7 cellular contexts compared by ENCODE assay signal in genomic region chr17:82774456-82774855, GRCh38. TPM values are rescaled to one million over a fixed set of nuclear protein-coding genes. Genes with fewer than 3 reads are reported as not detected.
A peak's percentile ranks its signal among the peaks of the same experiment; 100 is the strongest.
DNase-seq lines count a peak whose midpoint lies in the region; ATAC-seq, FAIRE-seq and TF ChIP-seq lines count a peak whose summit lies in the region.
"Not testable (repeated sequence)": the region's sequence is repeated elsewhere in the genome, so short reads cannot be mapped to it uniquely, and the experiment has no call there.

No MANE protein-coding gene starts in this region.

- H3K4me1 Mint-ChIP-seq in activated naive CD8-positive, alpha-beta T cell treated with anti-CD3 and anti-CD28 coated beads, Interleukin-2, amount 10 ng/mL, durations not matched to agents 7 days and 5 days, result peaks cover 19% of the 10 kb centered on the region

- FAIRE-seq in keratinocyte (lab: Jason Lieb, UNC), result not testable (repeated sequence)

- not testable (repeated sequence) for TF ChIP-seq CTCF in OCI-LY1 (IDR thresholded peaks at IDR 0.05; ENCODE audit: low read length); keratinocyte (optimal IDR thresholded peaks at IDR 0.05 in 1 of 3, IDR thresholded peaks at IDR 0.05 in 1 of 3, conservative IDR thresholded peaks at IDR 0.05 in 1 of 3; ENCODE audit: extremely low read depth in 1 of 3, insufficient read depth in 2 of 3, low read length in 3 of 3)

- POLR2A ChIA-PET in activated naive CD8-positive, alpha-beta T cell treated with anti-CD3 and anti-CD28 coated beads, Interleukin-2, amount 10 ng/mL, durations not matched to agents 7 days and 5 days (lab: Charles Lee), result interaction anchor here (1.1 kb wide), 1 partner anchor 19 kb away, joined by 3 read pairs; no protein-coding TSS in a partner anchor

- peaks cover 14% of the 10 kb centered on the region for H3K36me3 Mint-ChIP-seq in activated naive CD8-positive, alpha-beta T cell treated with anti-CD3 and anti-CD28 coated beads, Interleukin-2, amount 10 ng/mL, durations not matched to agents 7 days and 5 days

- H3K9me3 Mint-ChIP-seq in activated naive CD8-positive, alpha-beta T cell treated with anti-CD3 and anti-CD28 coated beads, Interleukin-2, amount 10 ng/mL, durations not matched to agents 7 days and 5 days, result not testable (repeated sequence)

- not testable (repeated sequence) for H3K79me2 ChIP-seq in OCI-LY1 (ENCODE audit: insufficient read depth, low read length); keratinocyte (ENCODE audit: control insufficient read depth, insufficient read depth, low read length)

- H3K27ac ChIP-seq in BLaER1 treated with 17β-estradiol and CSF1 and Interleukin-3, amounts not matched to agents 10 nM and 100 nM, result peak overlapping the region in 2 of 11 experiments; percentile 27 to 41; a peak in 2 of 22 replicates
- not testable (repeated sequence) for H3K27ac ChIP-seq in OCI-LY1 (ENCODE audit: low read depth, low read length, poor library complexity, severe bottlenecking); duodenal mucosa (ENCODE audit: low read depth, low read length); keratinocyte (ENCODE audit: control insufficient read depth, insufficient read depth, low read length); rectal smooth muscle tissue (ENCODE audit: low read depth, low read length)

- H3K4me3 Mint-ChIP-seq in activated naive CD8-positive, alpha-beta T cell treated with anti-CD3 and anti-CD28 coated beads, Interleukin-2, amount 10 ng/mL, durations not matched to agents 7 days and 5 days, result peak overlapping the region; percentile 68

- H4K20me1 ChIP-seq in BLaER1 treated with 17β-estradiol and CSF1 and Interleukin-3, amounts not matched to agents 10 nM and 100 nM, result peaks cover 0 to 66% (median 40%) of the 10 kb centered on the region in 11 experiments; a peak in 19 of 22 replicates
- not testable (repeated sequence) for H4K20me1 ChIP-seq in OCI-LY1 (ENCODE audit: insufficient read depth, low read length); keratinocyte (ENCODE audit: control insufficient read depth, extremely low read depth, insufficient read depth, low read length)

- H2AFZ ChIP-seq in OCI-LY1 (ENCODE audit: low read length); keratinocyte (ENCODE audit: control insufficient read depth, low read length): not testable (repeated sequence)

- not testable (repeated sequence) for H3K27me3 Mint-ChIP-seq in activated naive CD8-positive, alpha-beta T cell treated with anti-CD3 and anti-CD28 coated beads, Interleukin-2, amount 10 ng/mL, durations not matched to agents 7 days and 5 days

- not testable (repeated sequence) for H3K9me2 ChIP-seq in OCI-LY1 (ENCODE audit: low read depth, low read length)

- H3F3A ChIP-seq in OCI-LY1 (ENCODE audit: insufficient read depth, low read length), result not testable (repeated sequence)

- peaks cover 31 to 69% (median 54%) of the 10 kb centered on the region in 10 experiments for H3K4me1 ChIP-seq in BLaER1 treated with 17β-estradiol and CSF1 and Interleukin-3, amounts not matched to agents 10 nM and 100 nM
- H3K4me1 ChIP-seq in OCI-LY1 (ENCODE audit: insufficient read depth, low read length, severe bottlenecking), result peaks cover 22% of the 10 kb centered on the region
- not testable (repeated sequence) for H3K4me1 ChIP-seq in duodenal mucosa (ENCODE audit: control insufficient read depth in 1 of 2, insufficient read depth in 2 of 2, low read length in 2 of 2); keratinocyte (ENCODE audit: control insufficient read depth, extremely low read depth, insufficient read depth, low read length); rectal smooth muscle tissue (ENCODE audit: control insufficient read depth, insufficient read depth, low read length)
- peaks cover 31% of the 10 kb centered on the region for H3K4me1 ChIP-seq in mucosa of stomach (ENCODE audit: control insufficient read depth, insufficient read depth, low read length)

- dilution Hi-C loops in keratinocyte (cut with MboI; ENCODE audit: extremely low pct_ligation_motif_present, low sequenced_read_pairs), result not testable (repeated sequence)

- H3K27ac Mint-ChIP-seq in activated naive CD8-positive, alpha-beta T cell treated with anti-CD3 and anti-CD28 coated beads, Interleukin-2, amount 10 ng/mL, durations not matched to agents 7 days and 5 days, result not testable (repeated sequence)

- H3K4me2 ChIP-seq in BLaER1 treated with 17β-estradiol and CSF1 and Interleukin-3, amounts not matched to agents 10 nM and 100 nM, result peak overlapping the region; percentile 76 to 99 (median 93)
- H3K4me2 ChIP-seq in OCI-LY1 (ENCODE audit: low read length) (peak overlapping the region; percentile 39; the same call in 1 of the 2 replicates), keratinocyte (ENCODE audit: control insufficient read depth, extremely low read depth, insufficient read depth, low read depth, low read length) (peak overlapping the region; percentile 42)

- H3K36me3 ChIP-seq in BLaER1 treated with 17β-estradiol and CSF1 and Interleukin-3, amounts not matched to agents 10 nM and 100 nM, result peaks cover 25 to 43% (median 41%) of the 10 kb centered on the region in 11 experiments
- peaks cover 22% of the 10 kb centered on the region for H3K36me3 ChIP-seq in OCI-LY1 (ENCODE audit: insufficient read depth, low read length)
- peaks cover 0 to 19% of the 10 kb centered on the region in 2 donors for H3K36me3 ChIP-seq in duodenal mucosa (ENCODE audit: control insufficient read depth in 1 of 2, insufficient read depth in 2 of 2, low read length in 2 of 2)
- peaks cover 4 to 16% of the 10 kb centered on the region in 2 experiments for H3K36me3 ChIP-seq in keratinocyte (ENCODE audit: control insufficient read depth in 2 of 2, extremely low read depth in 1 of 2, insufficient read depth in 2 of 2, low read length in 2 of 2)
- H3K36me3 ChIP-seq in mucosa of stomach (ENCODE audit: control insufficient read depth, insufficient read depth, low read length); rectal smooth muscle tissue (ENCODE audit: control insufficient read depth, insufficient read depth, low read length): not testable (repeated sequence)

- peak overlapping the region in 1 of 10 experiments; percentile 50; a peak in 3 of 20 replicates for H3K4me3 ChIP-seq in BLaER1 treated with 17β-estradiol and CSF1 and Interleukin-3, amounts not matched to agents 10 nM and 100 nM
- not testable (repeated sequence) for H3K4me3 ChIP-seq in OCI-LY1 (ENCODE audit: low read depth, low read length, poor library complexity, severe bottlenecking); keratinocyte (ENCODE audit: control insufficient read depth in 2 of 3, extremely low read depth in 1 of 3, insufficient read depth in 2 of 3, low read depth in 1 of 3, low read length in 3 of 3); mucosa of stomach (ENCODE audit: low read length)
- H3K4me3 ChIP-seq in duodenal mucosa (ENCODE audit: low read depth in 1 of 2, low read length in 2 of 2) (peak overlapping the region; percentile 25 to 58), rectal smooth muscle tissue (ENCODE audit: low read length) (peak overlapping the region; percentile 10)

- peaks cover 0 to 13% (median 0%) of the 10 kb centered on the region in 11 experiments; a peak in 3 of 22 replicates for H3K27me3 ChIP-seq in BLaER1 treated with 17β-estradiol and CSF1 and Interleukin-3, amounts not matched to agents 10 nM and 100 nM
- H3K27me3 ChIP-seq in OCI-LY1 (ENCODE audit: insufficient read depth, low read length); duodenal mucosa (ENCODE audit: control insufficient read depth in 1 of 2, insufficient read depth in 2 of 2, low read length in 2 of 2); keratinocyte (ENCODE audit: control insufficient read depth, extremely low read depth, insufficient read depth, low read length); mucosa of stomach (ENCODE audit: control insufficient read depth, insufficient read depth, low read length); rectal smooth muscle tissue (ENCODE audit: control insufficient read depth, insufficient read depth, low read length): not testable (repeated sequence)

- peak overlapping the region in 2 of 11 experiments; percentile 39 to 42; a peak in 3 of 22 replicates for H3K9ac ChIP-seq in BLaER1 treated with 17β-estradiol and CSF1 and Interleukin-3, amounts not matched to agents 10 nM and 100 nM
- not testable (repeated sequence) for H3K9ac ChIP-seq in OCI-LY1 (ENCODE audit: low read length); keratinocyte (ENCODE audit: control insufficient read depth, extremely low read depth, insufficient read depth, low read length); rectal smooth muscle tissue (ENCODE audit: low read length)
- H3K9ac ChIP-seq in duodenal mucosa (ENCODE audit: low read depth in 1 of 2, low read length in 2 of 2), result peak overlapping the region in 1 of 2 donors; percentile 39
- H3K9ac ChIP-seq in mucosa of stomach (ENCODE audit: low read length), result peak overlapping the region; percentile 52

- H3K9me1 ChIP-seq in keratinocyte (ENCODE audit: control insufficient read depth, extremely low read depth, insufficient read depth, low read length), result not testable (repeated sequence)

- H3K9me3 ChIP-seq in BLaER1 treated with 17β-estradiol and CSF1 and Interleukin-3, amounts not matched to agents 10 nM and 100 nM (replicated peaks in 1 of 11); OCI-LY1 (ENCODE audit: low read length); duodenal mucosa (ENCODE audit: control insufficient read depth in 1 of 2, low read length in 2 of 2); keratinocyte (ENCODE audit: control insufficient read depth, low read depth, low read length); mucosa of stomach (ENCODE audit: control insufficient read depth, low read length): not testable (repeated sequence)

- DNase-seq in activated naive CD8-positive, alpha-beta T cell treated with anti-CD3 and anti-CD28 coated beads, Interleukin-2, amount 10 ng/mL, durations not matched to agents 7 days and 5 days; keratinocyte (ENCODE audit: low read depth, low spot score): not testable (repeated sequence)

- not testable (repeated sequence) for ATAC-seq in activated naive CD8-positive, alpha-beta T cell treated with anti-CD3 and anti-CD28 coated beads, Interleukin-2, amount 10 ng/mL, durations not matched to agents 7 days and 5 days (ENCODE audit: low read depth)

RNA-seq across cellular contexts. Expression of gene TBCD, which starts 22.6 kb away (rescaled TPM):
- total RNA-seq in activated naive CD8-positive, alpha-beta T cell treated with anti-CD3 and anti-CD28 coated beads, Interleukin-2, amount 10 ng/mL, durations not matched to agents 7 days and 5 days, result 100 to 1,000 TPM; 181 to 186 TPM
- polyA plus RNA-seq in keratinocyte, result 30.1 to 51.5 TPM (median 36.2 TPM) in 3 replicates
- 46.9 TPM for polyA plus RNA-seq in keratinocyte (2011; ENCODE audit: low read depth)
- polyA plus RNA-seq in keratinocyte (2011; cell fraction: cytosol; rRNA removed), result 27.0 and 48.2 TPM in 2 replicates
- 77.9 and 106 TPM in 2 replicates for polyA plus RNA-seq in keratinocyte (2011; cell fraction: nucleus; rRNA removed)
- polyA plus RNA-seq in keratinocyte (2012; ENCODE audit: low replicate concordance), result 49.2 and 75.3 TPM in 2 replicates
- 63.0 to 138 TPM (median 81.3 TPM) in 3 replicates for polyA minus RNA-seq in keratinocyte
- polyA minus RNA-seq in keratinocyte (2011; cell fraction: cytosol; rRNA and poly(A)+ RNA removed), result 59.3 TPM
- 47.8 and 67.7 TPM in 2 replicates for polyA minus RNA-seq in keratinocyte (2011; cell fraction: nucleus; rRNA and poly(A)+ RNA removed)

RNA-seq across cellular contexts. Expression of gene FN3K, which starts 39.0 kb away (rescaled TPM):
- total RNA-seq in activated naive CD8-positive, alpha-beta T cell treated with anti-CD3 and anti-CD28 coated beads, Interleukin-2, amount 10 ng/mL, durations not matched to agents 7 days and 5 days, result 1 to 10 TPM; 5.2 TPM
- polyA plus RNA-seq in keratinocyte, result 0.10 to 0.35 TPM (median 0.32 TPM) in 3 replicates
- 1.6 TPM for polyA plus RNA-seq in keratinocyte (2011; ENCODE audit: low read depth)
- polyA plus RNA-seq in keratinocyte (2011; cell fraction: cytosol; rRNA removed), result 0.13 and 0.34 TPM in 2 replicates
- 1.7 and 2.1 TPM in 2 replicates for polyA plus RNA-seq in keratinocyte (2011; cell fraction: nucleus; rRNA removed)
- 1.4 and 2.4 TPM in 2 replicates for polyA plus RNA-seq in keratinocyte (2012; ENCODE audit: low replicate concordance)
- polyA minus RNA-seq in keratinocyte, result 0.46 to 1.3 TPM in 2 of 3 replicates, not detected in the other
- 4.2 TPM for polyA minus RNA-seq in keratinocyte (2011; cell fraction: cytosol; rRNA and poly(A)+ RNA removed)
- 0.42 and 1.4 TPM in 2 replicates for polyA minus RNA-seq in keratinocyte (2011; cell fraction: nucleus; rRNA and poly(A)+ RNA removed)

RNA-seq across cellular contexts. Expression of gene FN3KRP, which starts 58.0 kb away (rescaled TPM):
- 10 to 100 TPM; 42.6 to 42.7 TPM for total RNA-seq in activated naive CD8-positive, alpha-beta T cell treated with anti-CD3 and anti-CD28 coated beads, Interleukin-2, amount 10 ng/mL, durations not matched to agents 7 days and 5 days
- 24.7 to 26.2 TPM (median 25.7 TPM) in 3 replicates for polyA plus RNA-seq in keratinocyte
- polyA plus RNA-seq in keratinocyte (2011; ENCODE audit: low read depth), result 15.1 TPM
- 22.7 and 26.4 TPM in 2 replicates for polyA plus RNA-seq in keratinocyte (2011; cell fraction: cytosol; rRNA removed)
- polyA plus RNA-seq in keratinocyte (2011; cell fraction: nucleus; rRNA removed), result 29.3 and 37.4 TPM in 2 replicates
- polyA plus RNA-seq in keratinocyte (2012; ENCODE audit: low replicate concordance), result 23.4 and 34.5 TPM in 2 replicates
- polyA minus RNA-seq in keratinocyte, result 13.1 to 16.4 TPM (median 15.0 TPM) in 3 replicates
- 18.8 TPM for polyA minus RNA-seq in keratinocyte (2011; cell fraction: cytosol; rRNA and poly(A)+ RNA removed)
- polyA minus RNA-seq in keratinocyte (2011; cell fraction: nucleus; rRNA and poly(A)+ RNA removed), result 8.8 and 9.2 TPM in 2 replicates

Comparison
In these comparisons a context has a peak if more than half of its experiments do, and no peak if none do; other contexts are left out.
1. H3K4me2 ChIP-seq: peak in every context shown above with its lines; median percentile 93 in BLaER1 treated with 17β-estradiol and CSF1 and Interleukin-3, amounts not matched to agents 10 nM and 100 nM; 42 in keratinocyte; 39 in OCI-LY1.